ENCODE assay signal across 1 cellular context in the genomic region with DNA sequence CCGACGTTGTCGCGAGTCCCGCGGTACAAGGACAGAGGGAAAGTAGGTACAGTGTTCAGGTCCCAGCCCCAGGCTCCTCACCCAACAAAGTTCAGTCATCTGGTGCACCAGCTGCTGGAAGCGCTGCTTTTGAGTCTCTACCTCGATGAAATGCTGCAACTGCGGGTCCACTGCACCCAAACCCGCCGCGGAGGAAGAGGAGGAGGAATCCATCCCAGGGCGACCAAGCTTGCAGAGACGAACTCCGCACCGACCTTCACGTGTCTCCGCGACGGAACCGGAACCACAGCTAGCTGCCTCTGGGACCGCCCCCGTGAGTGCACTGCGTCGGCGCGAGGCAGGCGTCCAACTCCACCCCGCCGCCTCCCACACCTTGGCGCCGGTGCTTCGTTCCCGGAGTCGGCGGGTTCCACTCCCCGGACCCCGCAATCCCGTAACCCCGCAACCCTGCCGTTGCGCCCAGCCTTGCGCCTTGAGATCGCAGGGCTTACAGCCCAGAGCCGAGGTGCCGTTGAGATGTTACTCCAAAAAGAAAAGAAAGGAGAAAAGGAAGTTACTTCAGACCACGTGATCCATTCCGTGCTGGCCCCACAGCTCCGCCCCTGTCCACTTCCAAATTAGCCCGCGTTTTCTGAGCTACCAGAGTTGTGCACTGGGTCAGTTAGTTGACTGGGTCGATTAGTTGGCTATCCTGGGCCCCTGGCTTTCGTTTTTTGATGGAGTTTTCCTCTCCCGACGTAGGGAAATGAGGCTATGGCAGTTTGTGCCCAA.
A peak's percentile ranks its signal among the peaks of the same experiment; 100 is the strongest.
TF ChIP-seq lines count a peak whose summit lies in the region.

Gene TIMM8A, minus strand, starts transcription at position 291 of the 771 bp plus-strand sequence. Its CDS starts 78 bp downstream, at position 213.

TF ChIP-seq in HepG2, 621 proteins besides CTCF, POLR2A, EP300 and RAD21 (continued from another document):
- TF ChIP-seq FOXC1 (CRISPR knock-in tag; IDR thresholded peaks at IDR 0.05; ENCODE audit: borderline replicate concordance), result 0 out of 2 replicates have a peak, but pooled peaks have one; percentile 37
- peak; percentile 53; the same call in 1 of the 2 replicates for TF ChIP-seq CCDC6 (CRISPR knock-in tag; IDR thresholded peaks at IDR 0.05)
- 0 out of 2 replicates have a peak, but pooled peaks have one; percentile 41 for TF ChIP-seq ZNF709 (CRISPR knock-in tag; IDR thresholded peaks at IDR 0.05)
- TF ChIP-seq, protein P1, sequence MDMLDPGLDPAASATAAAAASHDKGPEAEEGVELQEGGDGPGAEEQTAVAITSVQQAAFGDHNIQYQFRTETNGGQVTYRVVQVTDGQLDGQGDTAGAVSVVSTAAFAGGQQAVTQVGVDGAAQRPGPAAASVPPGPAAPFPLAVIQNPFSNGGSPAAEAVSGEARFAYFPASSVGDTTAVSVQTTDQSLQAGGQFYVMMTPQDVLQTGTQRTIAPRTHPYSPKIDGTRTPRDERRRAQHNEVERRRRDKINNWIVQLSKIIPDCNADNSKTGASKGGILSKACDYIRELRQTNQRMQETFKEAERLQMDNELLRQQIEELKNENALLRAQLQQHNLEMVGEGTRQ (IDR thresholded peaks at IDR 0.05; ENCODE audit: low read depth, low read length), result peak; percentile 74
- TF ChIP-seq, protein P1 (CRISPR knock-in tag; IDR thresholded peaks at IDR 0.05; ENCODE audit: borderline replicate concordance), result peak; percentile 86; the same call in 1 of the 2 replicates
- TF ChIP-seq HNF4A (CRISPR knock-in tag; IDR thresholded peaks at IDR 0.05), result peak; percentile 37; the same call in 1 of the 2 replicates
- TF ChIP-seq, protein P2, sequence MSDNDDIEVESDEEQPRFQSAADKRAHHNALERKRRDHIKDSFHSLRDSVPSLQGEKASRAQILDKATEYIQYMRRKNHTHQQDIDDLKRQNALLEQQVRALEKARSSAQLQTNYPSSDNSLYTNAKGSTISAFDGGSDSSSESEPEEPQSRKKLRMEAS (IDR thresholded peaks at IDR 0.05), result peak; percentile 86
- TF ChIP-seq TAF1 (CRISPR knock-in tag; IDR thresholded peaks at IDR 0.05), result peak; percentile 72
- 0 out of 2 replicates have a peak, but pooled peaks have one; percentile 32 for TF ChIP-seq MIER2 (CRISPR knock-in tag; IDR thresholded peaks at IDR 0.05)
- peak; percentile 42 for TF ChIP-seq PRDM15 (CRISPR knock-in tag; IDR thresholded peaks at IDR 0.05)
- peak; percentile 57 for TF ChIP-seq ELF1 (CRISPR knock-in tag; IDR thresholded peaks at IDR 0.05)
- TF ChIP-seq, protein P3, sequence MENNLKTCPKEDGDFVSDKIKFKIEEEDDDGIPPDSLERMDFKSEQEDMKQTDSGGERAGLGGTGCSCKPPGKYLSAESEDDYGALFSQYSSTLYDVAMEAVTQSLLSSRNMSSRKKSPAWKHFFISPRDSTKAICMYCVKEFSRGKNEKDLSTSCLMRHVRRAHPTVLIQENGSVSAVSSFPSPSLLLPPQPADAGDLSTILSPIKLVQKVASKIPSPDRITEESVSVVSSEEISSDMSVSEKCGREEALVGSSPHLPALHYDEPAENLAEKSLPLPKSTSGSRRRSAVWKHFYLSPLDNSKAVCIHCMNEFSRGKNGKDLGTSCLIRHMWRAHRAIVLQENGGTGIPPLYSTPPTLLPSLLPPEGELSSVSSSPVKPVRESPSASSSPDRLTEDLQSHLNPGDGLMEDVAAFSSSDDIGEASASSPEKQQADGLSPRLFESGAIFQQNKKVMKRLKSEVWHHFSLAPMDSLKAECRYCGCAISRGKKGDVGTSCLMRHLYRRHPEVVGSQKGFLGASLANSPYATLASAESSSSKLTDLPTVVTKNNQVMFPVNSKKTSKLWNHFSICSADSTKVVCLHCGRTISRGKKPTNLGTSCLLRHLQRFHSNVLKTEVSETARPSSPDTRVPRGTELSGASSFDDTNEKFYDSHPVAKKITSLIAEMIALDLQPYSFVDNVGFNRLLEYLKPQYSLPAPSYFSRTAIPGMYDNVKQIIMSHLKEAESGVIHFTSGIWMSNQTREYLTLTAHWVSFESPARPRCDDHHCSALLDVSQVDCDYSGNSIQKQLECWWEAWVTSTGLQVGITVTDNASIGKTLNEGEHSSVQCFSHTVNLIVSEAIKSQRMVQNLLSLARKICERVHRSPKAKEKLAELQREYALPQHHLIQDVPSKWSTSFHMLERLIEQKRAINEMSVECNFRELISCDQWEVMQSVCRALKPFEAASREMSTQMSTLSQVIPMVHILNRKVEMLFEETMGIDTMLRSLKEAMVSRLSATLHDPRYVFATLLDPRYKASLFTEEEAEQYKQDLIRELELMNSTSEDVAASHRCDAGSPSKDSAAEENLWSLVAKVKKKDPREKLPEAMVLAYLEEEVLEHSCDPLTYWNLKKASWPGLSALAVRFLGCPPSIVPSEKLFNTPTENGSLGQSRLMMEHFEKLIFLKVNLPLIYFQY (CRISPR knock-in tag; IDR thresholded peaks at IDR 0.05; ENCODE audit: borderline replicate concordance), result peak; percentile 59; the same call in 1 of the 2 replicates
- TF ChIP-seq CBFB (CRISPR knock-in tag; IDR thresholded peaks at IDR 0.05), result 0 out of 2 replicates have a peak, but pooled peaks have one; percentile 38
- TF ChIP-seq MAFF (IDR thresholded peaks at IDR 0.05; ENCODE audit: low read depth, low read length), result no peak
- TF ChIP-seq MYC (CRISPR knock-in tag; IDR thresholded peaks at IDR 0.05; ENCODE audit: borderline replicate concordance), result peak; percentile 91
- TF ChIP-seq ZGPAT (CRISPR knock-in tag; IDR thresholded peaks at IDR 0.05), result peak; percentile 39
- peak; percentile 88; the same call in 1 of the 3 replicates for TF ChIP-seq MXI1 (IDR thresholded peaks at IDR 0.05; ENCODE audit: borderline replicate concordance, low read depth, low read length)
- no peak for TF ChIP-seq GFI1 (CRISPR knock-in tag; IDR thresholded peaks at IDR 0.05; ENCODE audit: borderline replicate concordance)
- TF ChIP-seq PHF8 (CRISPR knock-in tag; IDR thresholded peaks at IDR 0.05), result peak; percentile 75
- peak; percentile 66 for TF ChIP-seq HDAC1 (CRISPR knock-in tag; IDR thresholded peaks at IDR 0.05)
- TF ChIP-seq ZNF768 (CRISPR knock-in tag; IDR thresholded peaks at IDR 0.05), result 0 out of 2 replicates have a peak, but pooled peaks have one; percentile 13
- peak; percentile 89 for TF ChIP-seq RBFOX2 (IDR thresholded peaks at IDR 0.05; ENCODE audit: low read depth, low read length)
- no peak for TF ChIP-seq TARDBP (CRISPR knock-in tag; IDR thresholded peaks at IDR 0.05)
TF ChIP-seq in HepG2: peak in this region for 77.
